In the genomic region with DNA sequence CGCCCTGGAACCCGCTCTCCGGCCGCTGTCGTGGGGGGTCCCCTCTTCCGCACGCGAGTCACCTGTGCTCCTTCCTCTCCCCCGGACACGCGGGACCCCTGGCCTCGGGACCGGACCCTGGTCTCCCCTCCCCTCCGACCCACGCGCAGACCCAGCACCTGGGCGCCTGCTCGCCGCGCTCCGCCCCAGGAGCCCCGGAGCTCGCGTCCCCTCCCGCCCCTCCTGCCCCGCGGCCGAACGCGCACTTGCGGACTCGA, we compare ENCODE assay signal across 7 cellular contexts.
DNase-seq lines count a peak whose midpoint lies in the region; ATAC-seq and FAIRE-seq lines count a peak whose summit lies in the region.

No MANE protein-coding gene starts in this region.

- no peak overlapping the region for H3K9ac ChIP-seq in HUES48 (ENCODE audit: low read depth, low read length)
- peak overlapping the region in 4 of 5 donors; percentile 8 to 76 (median 52) for H3K9ac ChIP-seq in subcutaneous abdominal adipose tissue (ENCODE audit: low read length in 5 of 5)

- no peaks in the 10 kb centered on the region for H3K4me1 ChIP-seq in HUES48 (ENCODE audit: control insufficient read depth, insufficient read depth, low read length)
- peaks cover 6 to 24% (median 20%) of the 10 kb centered on the region in 5 donors for H3K4me1 ChIP-seq in subcutaneous abdominal adipose tissue (ENCODE audit: control insufficient read depth in 5 of 5, insufficient read depth in 5 of 5, low read length in 5 of 5)

- H3K36me3 ChIP-seq in HUES48 (ENCODE audit: control insufficient read depth, insufficient read depth, low read length) (no peaks in the 10 kb centered on the region), subcutaneous abdominal adipose tissue (ENCODE audit: control insufficient read depth in 5 of 5, insufficient read depth in 5 of 5, low read length in 5 of 5) (no peaks in the 10 kb centered on the region)

- no peak for ATAC-seq in HG02840 (IDR thresholded peaks at IDR 0.05; ENCODE audit: low FRiP score, unreplicated experiment)

- peak overlapping the region; percentile 69; the same call in 1 of the 2 replicates for H3K4me3 ChIP-seq in HUES48 (ENCODE audit: low read depth, low read length)
- peak overlapping the region in 4 of 5 donors; percentile 47 to 73 (median 69) for H3K4me3 ChIP-seq in subcutaneous abdominal adipose tissue (ENCODE audit: low read depth in 1 of 5, low read length in 5 of 5)

- no peak overlapping the region for H3K27ac ChIP-seq in HUES48 (ENCODE audit: low read depth, low read length)
- H3K27ac ChIP-seq in angular gyrus (ENCODE audit: low read depth, low read length) = peak overlapping the region; percentile 86
- H3K27ac ChIP-seq in layer of hippocampus (ENCODE audit: low read depth, low read length) = peak overlapping the region; percentile 69
- H3K27ac ChIP-seq in subcutaneous abdominal adipose tissue (ENCODE audit: low read depth, low read length) = no peak overlapping the region

- no peak for DNase-seq in GM19239 (ENCODE audit: insufficient read length, low spot score)
- no peak for DNase-seq in NCI-H2196 treated with DMSO at 0.1 percent for 48 hours (lab: John Stamatoyannopoulos, UW; ENCODE audit: unreplicated experiment)

- H3K27me3 ChIP-seq in HUES48 (ENCODE audit: control insufficient read depth, insufficient read depth, low read length) = peaks cover 38% of the 10 kb centered on the region
- no peaks in the 10 kb centered on the region for H3K27me3 ChIP-seq in layer of hippocampus (ENCODE audit: control insufficient read depth, insufficient read depth, low read length)
- no peaks in the 10 kb centered on the region for H3K27me3 ChIP-seq in subcutaneous abdominal adipose tissue (ENCODE audit: control insufficient read depth in 5 of 5, insufficient read depth in 4 of 5, low read length in 5 of 5)

- no peak for FAIRE-seq in GM19239 (lab: Jason Lieb, UNC)

- no peaks in the 10 kb centered on the region; the same call in 1 of the 2 replicates for H3K9me3 ChIP-seq in HUES48 (ENCODE audit: control insufficient read depth, insufficient read depth, low read length)
- peaks cover 0 to 8% (median 4%) of the 10 kb centered on the region in 5 donors for H3K9me3 ChIP-seq in subcutaneous abdominal adipose tissue (ENCODE audit: control insufficient read depth in 5 of 5, low read length in 5 of 5)

Comparison
In these comparisons a context has a peak if more than half of its experiments do, and no peak if none do; other contexts are left out.
1. H3K27ac ChIP-seq: peak in angular gyrus (single experiment) and layer of hippocampus (single experiment); none in HUES48 (single experiment) and subcutaneous abdominal adipose tissue (single experiment).